In genomic region chr14:61568572-61569011, GRCh38 we compare ENCODE assay signal across 9 cellular contexts.
DNase-seq lines count a peak whose midpoint lies in the region; TF ChIP-seq lines count a peak whose summit lies in the region.
"Had no signal": no experiment of that assay in that cellular context is flagged by ENCODE, and none has a peak within 500 bp of the region (broad histone marks: within the 10 kb centered on the region; RNA-seq: fewer than 3 reads in every experiment).

No MANE protein-coding gene starts in this region.

- no peak overlapping the region for H3K27ac Mint-ChIP-seq in nephron progenitor cell

- DNase-seq in DMS79 (lab: John Stamatoyannopoulos, UW) (peak; percentile 69), GM20000 (ENCODE audit: low spot score) (peak; percentile 76), HL-60 (ENCODE audit: low read depth in 1 of 2, low spot score in 1 of 2) (peak; percentile 39 to 51), nephron progenitor cell (peak; percentile 34), inferior parietal cortex (ENCODE audit: extremely low spot score) (no peak), NK-92 (lab: John Stamatoyannopoulos, UW; ENCODE audit: unreplicated experiment) (no peak)
- peak; percentile 58 to 71 for DNase-seq in activated CD4-positive, alpha-beta T cell treated with anti-CD3 and anti-CD28 coated beads, Interleukin-2, amount 50 U/mL, for 4 hours

- no peaks in the 10 kb centered on the region for H3K36me3 ChIP-seq in endocrine pancreas (ENCODE audit: control insufficient read depth, insufficient read depth, low read length)

- no peaks in the 10 kb centered on the region for H3K9me3 Mint-ChIP-seq in nephron progenitor cell

- H3K4me3 Mint-ChIP-seq in nephron progenitor cell: peak overlapping the region; percentile 74

- peaks cover 6% of the 10 kb centered on the region for H3K4me1 ChIP-seq in endocrine pancreas (ENCODE audit: control insufficient read depth, insufficient read depth, low read length)

- H3K9me3 ChIP-seq in endocrine pancreas (ENCODE audit: control insufficient read depth, low read length): no peaks in the 10 kb centered on the region

- TF ChIP-seq CTCF in GM20000 (IDR thresholded peaks at IDR 0.05; ENCODE audit: extremely low read depth, missing control alignments) (no peak), HL-60 (IDR thresholded peaks at IDR 0.05; ENCODE audit: insufficient read depth, low read length) (no peak), nephron progenitor cell (IDR thresholded peaks at IDR 0.05) (no peak)

- peaks cover 68% of the 10 kb centered on the region for H3K4me1 Mint-ChIP-seq in nephron progenitor cell

- H3K27ac ChIP-seq in HL-60 (replicated peaks): peak overlapping the region; percentile 94
- H3K27ac ChIP-seq: KMS-11 had no signal

- H3K27me3 ChIP-seq in HL-60 (ENCODE audit: insufficient read depth, poor library complexity, severe bottlenecking) (no peaks in the 10 kb centered on the region), endocrine pancreas (ENCODE audit: control insufficient read depth, insufficient read depth, low read length) (no peaks in the 10 kb centered on the region)

- peak overlapping the region; percentile 12 for H3K4me3 ChIP-seq in HL-60 (replicated peaks; ENCODE audit: insufficient read depth, low read length)
- H3K4me3 ChIP-seq in endocrine pancreas (ENCODE audit: control insufficient read depth, insufficient read depth, low read length): no peak overlapping the region

- peaks cover 16% of the 10 kb centered on the region for H3K27me3 Mint-ChIP-seq in nephron progenitor cell (ENCODE audit: low read depth, poor library complexity)

- no peaks in the 10 kb centered on the region for H3K36me3 Mint-ChIP-seq in nephron progenitor cell (ENCODE audit: low read depth)

- peak overlapping the region; percentile 5 for H3K9ac ChIP-seq in endocrine pancreas (ENCODE audit: control insufficient read depth, insufficient read depth, low read length)
- H3K9ac ChIP-seq: KMS-11 had no signal

Comparison
In these comparisons a context has a peak if more than half of its experiments do, and no peak if none do; other contexts are left out.
1. DNase-seq: peak in DMS79 (single experiment), GM20000 (single experiment), HL-60 (2 of 2), activated CD4-positive, alpha-beta T cell treated with anti-CD3 and anti-CD28 coated beads, Interleukin-2, amount 50 U/mL, for 4 hours (2 of 2) and nephron progenitor cell (single experiment); none in inferior parietal cortex (single experiment) and NK-92 (single experiment).